Comparison of ENCODE assay signal across 26 cellular contexts in the genomic region with DNA sequence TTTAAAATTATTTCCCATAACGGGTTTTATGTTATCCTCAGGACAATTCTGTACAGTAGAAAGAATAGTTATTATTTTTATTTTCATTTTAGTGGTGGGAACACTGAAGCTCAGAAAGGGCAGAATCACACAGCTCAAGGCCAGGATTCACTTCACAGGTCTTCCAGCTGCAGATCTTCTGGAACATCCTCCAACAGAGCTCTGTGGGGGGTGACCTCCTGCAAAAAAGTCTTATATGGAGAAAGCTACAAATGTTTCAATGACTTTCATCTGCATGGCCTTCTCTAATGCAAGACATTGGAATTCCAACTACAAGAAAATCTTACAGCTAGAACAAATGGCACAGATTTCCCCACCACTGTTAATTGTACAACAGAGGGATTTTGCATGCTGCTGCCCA.
"Had no signal": no experiment of that assay in that cellular context is flagged by ENCODE, and none has a peak within 500 bp of the region (broad histone marks: within the 10 kb centered on the region; RNA-seq: fewer than 3 reads in every experiment).

No MANE protein-coding gene starts in this region.

- H3K9me3 ChIP-seq: neutrophil, ovary, psoas muscle, right lobe of liver, sigmoid colon, spleen, stomach, tibial artery, transverse colon, upper lobe of right lung, uterus had no signal

- H3K36me3 ChIP-seq: neutrophil, ovary, right lobe of liver, sigmoid colon, spleen, stomach, tibial artery, transverse colon, upper lobe of right lung, uterus had no signal

- H3K4me1 ChIP-seq: parathyroid adenoma, psoas muscle, right lobe of liver, sigmoid colon, spleen, tibial artery, transverse colon, upper lobe of right lung, uterus had no signal

- H3K27me3 ChIP-seq: ovary, right lobe of liver, sigmoid colon, spleen, upper lobe of right lung, uterus had no signal

- ATAC-seq: naive thymus-derived CD8-positive, alpha-beta T cell; natural killer cell treated with Interleukin-12 subunit alpha and Interleukin-12 subunit beta and Interleukin-15 and Interleukin-18, amount 100 ng/mL, for 72 hours; psoas muscle; right cardiac atrium; right lobe of liver; stimulated activated effector memory CD8-positive, alpha-beta T cell treated with anti-CD3 and anti-CD28 coated beads, Interleukin-12 subunit alpha, Interleukin-12 subunit beta, amount 100 ng/mL, for 72 hours; stimulated activated naive B cell treated with anti-CD40 and anti-IgM and Interleukin-4, amounts not matched to agents 10 μg/mL and 1 μg/mL and 100 μg/mL, for 72 hours; upper lobe of right lung had no signal

- H3K4me3 ChIP-seq: ovary, psoas muscle, right lobe of liver, sigmoid colon, spleen, stomach, tibial artery, transverse colon, upper lobe of right lung, uterus had no signal

- H3K27ac ChIP-seq: neutrophil, ovary, parathyroid adenoma, psoas muscle, right lobe of liver, sigmoid colon, spleen, stomach, tibial artery, transverse colon, upper lobe of right lung, uterus had no signal

- DNase-seq: naive B cell; naive thymus-derived CD8-positive, alpha-beta T cell; nephron progenitor cell; nucleus accumbens; ovary; posterior cingulate gyrus; psoas muscle; right cardiac atrium; right lobe of liver; sigmoid colon; small intestine; spleen; stimulated activated CD4-positive, alpha-beta T cell treated with anti-CD3 and anti-CD28 coated beads, Interleukin-12 subunit alpha, Interleukin-12 subunit beta, amount 100 ng/mL, for 4 hours; stimulated activated CD4-positive, alpha-beta T cell treated with anti-CD3 and anti-CD28 coated beads, Interleukin-1b, Interleukin-23, amount 100 ng/mL, for 48 hours; stimulated activated CD4-positive, alpha-beta T cell treated with anti-CD3 and anti-CD28 coated beads, Interleukin-4, amount 100 ng/mL, for 1 hour; stimulated activated naive B cell treated with anti-CD40 and anti-IgM and Interleukin-4, amounts not matched to agents 10 μg/mL and 1 μg/mL and 100 μg/mL, for 72 hours; stimulated activated naive CD4-positive, alpha-beta T cell treated with Interleukin-2 at 50 U/mL for 16 hours; stomach; tibial artery; transverse colon; upper lobe of right lung; uterus had no signal
